ENCODE assay signal across 1 cellular context in the genomic region with DNA sequence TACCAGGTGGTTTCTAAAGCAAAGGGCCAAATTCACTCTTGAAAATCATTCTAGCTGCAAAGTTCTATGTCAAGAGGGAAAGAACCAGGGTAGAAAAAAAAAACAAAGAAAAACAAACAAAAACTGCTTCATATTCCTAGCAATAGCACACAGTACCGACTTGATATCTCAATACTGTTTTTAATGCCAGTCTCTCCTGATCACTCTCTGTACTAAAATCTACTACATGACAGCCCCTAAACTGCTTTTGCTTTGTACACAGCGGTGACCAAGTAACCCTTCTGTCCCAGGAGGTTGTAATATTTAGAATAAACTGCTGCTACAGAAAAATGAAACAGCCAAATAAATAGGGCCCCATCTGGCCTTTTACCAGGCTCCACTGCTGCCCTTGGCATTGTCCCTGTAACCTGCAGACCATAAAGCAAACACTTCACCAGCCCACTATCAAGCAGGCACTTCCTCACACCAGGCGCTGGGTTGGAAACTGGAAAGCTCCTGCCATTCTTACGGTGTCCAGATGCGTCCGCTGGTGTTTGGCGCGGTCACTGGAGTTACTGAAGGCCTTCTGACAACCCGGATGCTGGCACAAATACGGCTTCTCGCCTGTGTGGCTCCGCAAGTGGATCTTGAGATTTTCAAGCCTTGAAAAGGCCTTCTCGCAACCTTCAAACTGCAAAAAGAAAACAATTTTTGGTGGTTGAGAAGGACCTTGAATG.
TF ChIP-seq lines count a peak whose summit lies in the region.

No MANE protein-coding gene starts in this region.

TF ChIP-seq in SK-N-SH, 30 proteins besides CTCF, POLR2A, EP300 and RAD21 (continued from another document):
- TF ChIP-seq, protein P1, sequence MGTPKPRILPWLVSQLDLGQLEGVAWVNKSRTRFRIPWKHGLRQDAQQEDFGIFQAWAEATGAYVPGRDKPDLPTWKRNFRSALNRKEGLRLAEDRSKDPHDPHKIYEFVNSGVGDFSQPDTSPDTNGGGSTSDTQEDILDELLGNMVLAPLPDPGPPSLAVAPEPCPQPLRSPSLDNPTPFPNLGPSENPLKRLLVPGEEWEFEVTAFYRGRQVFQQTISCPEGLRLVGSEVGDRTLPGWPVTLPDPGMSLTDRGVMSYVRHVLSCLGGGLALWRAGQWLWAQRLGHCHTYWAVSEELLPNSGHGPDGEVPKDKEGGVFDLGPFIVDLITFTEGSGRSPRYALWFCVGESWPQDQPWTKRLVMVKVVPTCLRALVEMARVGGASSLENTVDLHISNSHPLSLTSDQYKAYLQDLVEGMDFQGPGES (IDR thresholded peaks at IDR 0.05; ENCODE audit: low read depth, low read length), result no peak
